In the genomic region with DNA sequence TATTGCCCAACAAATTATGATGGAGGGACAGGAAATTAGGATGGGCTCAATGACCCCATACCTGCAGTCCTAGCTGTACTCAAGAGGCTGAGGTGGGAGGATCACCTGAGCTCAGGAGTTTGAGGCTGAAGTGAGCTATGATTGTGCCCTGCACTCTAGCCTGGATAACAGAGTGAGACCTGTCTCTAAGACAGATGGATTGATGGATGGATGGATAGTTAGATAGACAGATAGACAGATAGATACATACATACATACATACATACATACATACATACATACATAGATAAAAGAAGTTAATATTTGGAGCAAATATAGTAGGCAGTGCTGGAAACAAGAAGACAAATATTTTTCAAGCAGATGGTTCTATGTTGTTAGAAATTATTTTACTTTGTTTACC, we compare ENCODE assay signal across 23 cellular contexts.
"Had no signal": no experiment of that assay in that cellular context is flagged by ENCODE, and none has a peak within 500 bp of the region (broad histone marks: within the 10 kb centered on the region; RNA-seq: fewer than 3 reads in every experiment).

No MANE protein-coding gene starts in this region.

- H3K4me1 ChIP-seq: neural progenitor cell, parathyroid adenoma, psoas muscle, right lobe of liver, sigmoid colon, stomach, thyroid gland, tibial nerve, upper lobe of left lung, vagina had no signal

- H3K4me3 ChIP-seq: neural progenitor cell, ovary, psoas muscle, right lobe of liver, sigmoid colon, stomach, thoracic aorta, thyroid gland, tibial nerve, upper lobe of left lung, vagina had no signal

- H3K4me2 ChIP-seq: neural progenitor cell had no signal

- H3K9me3 ChIP-seq: ovary, psoas muscle, right lobe of liver, sigmoid colon, stomach, thoracic aorta, thyroid gland, tibial nerve, upper lobe of left lung, vagina had no signal

- H2AFZ ChIP-seq: neural progenitor cell, parathyroid adenoma had no signal

- ATAC-seq: psoas muscle; right cardiac atrium; right lobe of liver; stimulated activated naive B cell treated with anti-CD40 and anti-IgM and Interleukin-4, amounts not matched to agents 10 μg/mL and 1 μg/mL and 100 μg/mL, for 72 hours had no signal

- DNase-seq: occipital lobe; ovary; posterior cingulate gyrus; psoas muscle; right cardiac atrium; right lobe of liver; sigmoid colon; small intestine; stimulated activated CD4-positive, alpha-beta T cell treated with anti-CD3 and anti-CD28 coated beads, Interleukin-15, amount 100 ng/mL, for 24 hours; stimulated activated CD4-positive, alpha-beta T cell treated with anti-CD3 and anti-CD28 coated beads, Interleukin-2, amount 100 ng/mL, for 24 hours; stimulated activated CD4-positive, alpha-beta T cell treated with anti-CD3 and anti-CD28 coated beads, Interleukin-2, amount 100 ng/mL, for 48 hours; stimulated activated CD4-positive, alpha-beta T cell treated with anti-CD3 and anti-CD28 coated beads, Interleukin-4, amount 100 ng/mL, for 24 hours; stimulated activated naive B cell treated with anti-CD40 and anti-IgM and Interleukin-4, amounts not matched to agents 10 μg/mL and 1 μg/mL and 100 μg/mL, for 72 hours; stimulated activated naive CD4-positive, alpha-beta T cell treated with Interleukin-2 at 50 U/mL for 16 hours; stomach; thyroid gland; upper lobe of left lung had no signal

- H3K27ac ChIP-seq: neural progenitor cell, ovary, parathyroid adenoma, psoas muscle, right lobe of liver, sigmoid colon, stomach, thoracic aorta, thyroid gland, tibial nerve, upper lobe of left lung, vagina had no signal

- H3K27me3 ChIP-seq: neural progenitor cell, ovary, right lobe of liver, sigmoid colon, stomach, thyroid gland, tibial nerve, upper lobe of left lung, vagina had no signal

- H3K9ac ChIP-seq: neural progenitor cell, parathyroid adenoma had no signal

- FAIRE-seq: small intestine, urothelium cell line had no signal

- H3K36me3 ChIP-seq: neural progenitor cell, ovary, right lobe of liver, stomach, thoracic aorta, thyroid gland, upper lobe of left lung, vagina had no signal

- H3K79me2 ChIP-seq: parathyroid adenoma had no signal
